Comparison of ENCODE assay signal across 21 cellular contexts in the genomic region with DNA sequence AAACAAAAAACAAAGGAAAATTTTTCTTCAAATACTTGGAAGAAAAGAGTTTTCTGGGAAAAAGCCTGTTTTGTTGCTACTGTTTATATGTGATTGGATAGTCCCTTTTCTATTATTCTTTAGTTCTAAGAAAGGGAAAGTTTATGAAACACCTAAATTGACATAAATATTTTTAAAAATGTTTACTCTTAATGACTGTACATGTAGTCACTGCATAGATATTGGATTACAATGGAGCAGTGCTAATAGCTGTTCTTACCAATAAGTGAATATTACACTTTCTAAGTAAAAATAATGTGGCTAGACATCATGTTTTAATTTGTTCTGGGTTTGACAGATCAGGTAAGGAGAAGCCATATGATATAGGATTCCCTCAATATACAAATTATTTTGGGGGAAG.
DNase-seq lines count a peak whose midpoint lies in the region; ATAC-seq and TF ChIP-seq lines count a peak whose summit lies in the region.
"Had no signal": no experiment of that assay in that cellular context is flagged by ENCODE, and none has a peak within 500 bp of the region (broad histone marks: within the 10 kb centered on the region; RNA-seq: fewer than 3 reads in every experiment).

No MANE protein-coding gene starts in this region.

- H2AK9ac ChIP-seq in IMR-90 (replicated peaks; ENCODE audit: low read depth, low read length, poor library complexity): no peak overlapping the region

- CTCF ChIA-PET in IMR-90 (lab: Yijun Ruan, JAX): no interaction called here

- no peaks in the 10 kb centered on the region for H3K27me3 ChIP-seq in IMR-90 (ENCODE audit: control insufficient read depth, insufficient read depth, low read length)
- H3K27me3 ChIP-seq in SJSA1 (replicated peaks): no peaks in the 10 kb centered on the region
- H3K27me3 ChIP-seq: BE2C, BLaER1 had no signal

- no peak overlapping the region for H2AK5ac ChIP-seq in IMR-90 (ENCODE audit: low read depth, low read length)

- no peak overlapping the region for H3K4me3 ChIP-seq in IMR-90 (ENCODE audit: insufficient read depth, low read depth, low read length)
- H3K4me3 ChIP-seq in SJSA1: no peak overlapping the region
- H3K4me3 ChIP-seq: BLaER1 had no signal

- no peak for TF ChIP-seq CTCF in IMR-90 (conservative IDR thresholded peaks at IDR 0.05; ENCODE audit: low read depth, low read length)

- BruUV-seq in IMR-90 (replicated peaks; lab: Mats Ljungman, UMichigan): no TSS peak

- no peak overlapping the region for H3K18ac ChIP-seq in IMR-90 (ENCODE audit: low read depth, low read length)

- no peaks in the 10 kb centered on the region for H3K9me3 ChIP-seq in IMR-90 (ENCODE audit: control insufficient read depth, insufficient read depth, low read length)
- H3K9me3 ChIP-seq in SJSA1 (replicated peaks): no peaks in the 10 kb centered on the region
- H3K9me3 ChIP-seq: BE2C, BLaER1 had no signal

- intact Hi-C loops in IMR-90 (cut with micrococcal nuclease): no loop called here

- no peak overlapping the region for H2AFZ ChIP-seq in IMR-90 (replicated peaks; ENCODE audit: low read length, poor library complexity)

- no peak overlapping the region; a peak in 1 of 4 replicates for H4K8ac ChIP-seq in IMR-90 (ENCODE audit: low read depth in 2 of 2, low read length in 2 of 2)

- no peak overlapping the region for H2BK5ac ChIP-seq in IMR-90 (ENCODE audit: low read depth, low read length, poor library complexity, severe bottlenecking)

- peak; percentile 16 for DNase-seq in IMR-90
- DNase-seq in SJSA1 (ENCODE audit: low read depth in 1 of 2, low spot score in 2 of 2): peak in 1 of 2 experiments; percentile 22
- DNase-seq in kidney tubule cell (ENCODE audit: low spot score): no peak
- DNase-seq in SKM-1 treated with dmso at 0.1 percent for 144 hours (lab: John Stamatoyannopoulos, UW; ENCODE audit: unreplicated experiment): no peak
- DNase-seq: 8988T; ACHN; BE2C; C1 segment of cervical spinal cord; CD4-positive, alpha-beta memory T cell; CD4-positive, CD25-positive, alpha-beta regulatory T cell; CD8-positive, alpha-beta memory T cell; COR-L47; DMS 273 treated with DMSO at 0.1 percent for 48 hours; DMS153; DMS53; DMS79; DND-41; EL; GF-D8 had no signal

- dilution Hi-C loops in IMR-90 (cut with HindIII; ENCODE audit: low sequenced_read_pairs, unreplicated experiment): no loop called here

- no peak overlapping the region for H3K4me2 ChIP-seq in IMR-90 (ENCODE audit: low read depth, low read length)
- H3K4me2 ChIP-seq: BLaER1 had no signal

- ATAC-seq in IMR-90 (ENCODE audit: low read depth): peak; percentile 55; the same call in 1 of the 2 replicates
- no peak for ATAC-seq in GM21526 (IDR thresholded peaks at IDR 0.05; ENCODE audit: low FRiP score, unreplicated experiment)

- no peak overlapping the region for H3K56ac ChIP-seq in IMR-90 (ENCODE audit: extremely low read depth, insufficient read depth, low read length)

- H3K9ac ChIP-seq in IMR-90 (ENCODE audit: low read depth, low read length): no peak overlapping the region
- H3K9ac ChIP-seq: BLaER1 had no signal

- H3K14ac ChIP-seq in IMR-90 (replicated peaks; ENCODE audit: low read depth, low read length): no peak overlapping the region

- H4K91ac ChIP-seq in IMR-90 (ENCODE audit: insufficient read depth, low read depth, low read length): no peak overlapping the region

- peaks cover 2% of the 10 kb centered on the region; the same call in 1 of the 2 replicates for H3K4me1 ChIP-seq in IMR-90 (ENCODE audit: control insufficient read depth, insufficient read depth, low read length)
- peaks cover 24% of the 10 kb centered on the region for H3K4me1 ChIP-seq in SJSA1 (replicated peaks)
- H3K4me1 ChIP-seq: BE2C, BLaER1 had no signal

- H3K79me1 ChIP-seq in IMR-90 (ENCODE audit: low read depth in 1 of 2, low read length in 2 of 2): no peaks in the 10 kb centered on the region

- POLR2A ChIA-PET in IMR-90 (lab: Charles Lee; ENCODE audit: unreplicated experiment): no interaction called here

- H3K36me3 ChIP-seq in IMR-90 (ENCODE audit: control insufficient read depth, insufficient read depth, low read length): no peaks in the 10 kb centered on the region
- no peaks in the 10 kb centered on the region for H3K36me3 ChIP-seq in SJSA1
- H3K36me3 ChIP-seq: BE2C, BLaER1 had no signal

- TF ChIP-seq RAD21 in IMR-90 (IDR thresholded peaks at IDR 0.05; ENCODE audit: low read length): no peak

- H4K5ac ChIP-seq in IMR-90 (ENCODE audit: low read depth, low read length): no peak overlapping the region

- no peak overlapping the region for H2BK15ac ChIP-seq in IMR-90 (ENCODE audit: low read depth, low read length)

- no peak overlapping the region for H2BK20ac ChIP-seq in IMR-90 (ENCODE audit: low read depth, low read length)

- no peak for TF ChIP-seq POLR2A in IMR-90 (IDR thresholded peaks at IDR 0.05; ENCODE audit: low read depth, low read length)

- H4K20me1 ChIP-seq in IMR-90 (ENCODE audit: insufficient read depth, low read length): no peaks in the 10 kb centered on the region
- H4K20me1 ChIP-seq: BLaER1 had no signal

- H3K23ac ChIP-seq in IMR-90 (ENCODE audit: low read depth, low read length): no peak overlapping the region

- in situ Hi-C loops in IMR-90 (cut with MboI; ENCODE audit: low sequenced_read_pairs): no loop called here

- no peak overlapping the region for H2BK120ac ChIP-seq in IMR-90 (ENCODE audit: low read depth, low read length)

- no peak overlapping the region for H3K4ac ChIP-seq in IMR-90 (ENCODE audit: low read depth, low read length)

- no peaks in the 10 kb centered on the region for H3K9me1 ChIP-seq in IMR-90 (ENCODE audit: insufficient read depth, low read length)

- no peak overlapping the region for H3K27ac ChIP-seq in IMR-90 (ENCODE audit: insufficient read depth, low read length)
- H3K27ac ChIP-seq in SJSA1: peak overlapping the region; percentile 3; the same call in 1 of the 2 replicates
- H3K27ac ChIP-seq: BLaER1 had no signal

TF ChIP-seq in IMR-90, 13 proteins besides CTCF, POLR2A, EP300 and RAD21:
- TF ChIP-seq, protein P1, sequence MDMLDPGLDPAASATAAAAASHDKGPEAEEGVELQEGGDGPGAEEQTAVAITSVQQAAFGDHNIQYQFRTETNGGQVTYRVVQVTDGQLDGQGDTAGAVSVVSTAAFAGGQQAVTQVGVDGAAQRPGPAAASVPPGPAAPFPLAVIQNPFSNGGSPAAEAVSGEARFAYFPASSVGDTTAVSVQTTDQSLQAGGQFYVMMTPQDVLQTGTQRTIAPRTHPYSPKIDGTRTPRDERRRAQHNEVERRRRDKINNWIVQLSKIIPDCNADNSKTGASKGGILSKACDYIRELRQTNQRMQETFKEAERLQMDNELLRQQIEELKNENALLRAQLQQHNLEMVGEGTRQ (IDR thresholded peaks at IDR 0.05; ENCODE audit: low read depth, low read length): no peak
- TF ChIP-seq CEBPB (IDR thresholded peaks at IDR 0.05; ENCODE audit: low read depth, low read length) (no peak), BHLHE40 (IDR thresholded peaks at IDR 0.05; ENCODE audit: low read depth, low read length) (no peak), FOS (IDR thresholded peaks at IDR 0.05; ENCODE audit: low read depth, low read length) (no peak)
